8 cellular contexts compared by ENCODE assay signal in the genomic region with DNA sequence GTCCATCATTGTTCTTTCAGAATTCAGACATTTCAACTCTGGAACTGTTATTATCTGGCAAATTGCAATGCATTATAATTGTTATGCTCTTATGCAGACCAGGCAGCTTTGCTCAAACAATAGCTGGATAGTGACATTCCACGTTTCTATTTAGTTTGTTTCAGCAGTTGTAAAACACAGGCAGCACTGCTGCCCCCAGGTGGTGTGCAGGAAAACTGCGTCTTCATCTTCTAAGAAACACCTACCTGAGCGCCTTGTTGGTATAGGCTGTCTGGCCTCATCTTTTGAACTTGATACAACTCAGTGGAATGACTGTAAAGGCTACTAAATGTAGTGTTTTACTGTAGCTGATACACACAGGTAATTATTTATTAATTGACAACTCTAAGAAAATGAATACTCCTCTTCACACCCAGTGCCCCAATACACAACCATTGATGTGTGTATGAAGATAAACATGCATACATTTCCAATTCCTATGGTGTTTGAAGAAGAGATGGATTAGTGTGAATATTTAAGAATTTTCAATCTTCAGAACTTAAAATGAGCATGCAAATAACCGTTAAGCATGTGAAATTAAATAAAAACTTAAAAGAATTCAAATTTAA.
A peak's percentile ranks its signal among the peaks of the same experiment; 100 is the strongest.
DNase-seq lines count a peak whose midpoint lies in the region; ATAC-seq and TF ChIP-seq lines count a peak whose summit lies in the region.

No MANE protein-coding gene starts in this region.

- H3K27ac ChIP-seq in esophagus squamous epithelium (no peak overlapping the region), testis (no peak overlapping the region)

- peaks cover 0 to 6% (median 4%) of the 10 kb centered on the region in 3 donors for H3K4me1 ChIP-seq in esophagus squamous epithelium
- peaks cover 9% of the 10 kb centered on the region for H3K4me1 ChIP-seq in testis

- H3K27me3 Mint-ChIP-seq in activated naive CD4-positive, alpha-beta T cell treated with anti-CD3 and anti-CD28 coated beads for 36 hours (ENCODE audit: low read depth): no peaks in the 10 kb centered on the region
- peaks cover 3% of the 10 kb centered on the region for H3K27me3 Mint-ChIP-seq in T-helper 2 cell treated with Interferon-gamma antibody and Interleukin-4, amounts not matched to agents 5 μg/mL and 100 μg/mL, for 36 hours (ENCODE audit: low read depth)

- WGBS in esophagus squamous epithelium, 2 donors: 35 to 56% methylated on average over 4 of the region's 4 CpGs
- 75% methylated on average over 4 of the region's 4 CpGs for WGBS in testis, 2 donors

- H3K4me3 ChIP-seq in esophagus squamous epithelium: no peak overlapping the region
- H3K4me3 ChIP-seq in testis: no peak overlapping the region
- no peak overlapping the region for H3K4me3 ChIP-seq in MG63

- TF ChIP-seq CTCF in esophagus squamous epithelium (IDR thresholded peaks at IDR 0.05): peak in 5 of 6 experiments; percentile 29 to 47 (median 35)
- TF ChIP-seq CTCF in testis (IDR thresholded peaks at IDR 0.05): peak in 2 of 3 experiments; percentile 40 to 51

- no peaks in the 10 kb centered on the region for H3K9me3 Mint-ChIP-seq in activated naive CD4-positive, alpha-beta T cell treated with anti-CD3 and anti-CD28 coated beads for 36 hours
- no peaks in the 10 kb centered on the region for H3K9me3 Mint-ChIP-seq in T-helper 2 cell treated with Interferon-gamma antibody and Interleukin-4, amounts not matched to agents 5 μg/mL and 100 μg/mL, for 36 hours

- CTCF ChIA-PET in activated naive CD4-positive, alpha-beta T cell treated with anti-CD3 and anti-CD28 coated beads for 36 hours (lab: Charles Lee): interaction anchor here (0.8 to 4.2 kb wide), 10 partner anchors 10 to 43 kb away, joined by 3 to 32 read pairs (median 4); no protein-coding TSS in a partner anchor

- H3K27me3 ChIP-seq in esophagus squamous epithelium: no peaks in the 10 kb centered on the region
- no peaks in the 10 kb centered on the region for H3K27me3 ChIP-seq in testis
- H3K27me3 ChIP-seq in MG63: no peaks in the 10 kb centered on the region

- no peak overlapping the region for H3K27ac Mint-ChIP-seq in activated naive CD4-positive, alpha-beta T cell treated with anti-CD3 and anti-CD28 coated beads for 36 hours
- no peak overlapping the region for H3K27ac Mint-ChIP-seq in T-helper 2 cell treated with Interferon-gamma antibody and Interleukin-4, amounts not matched to agents 5 μg/mL and 100 μg/mL, for 36 hours

- H3K4me1 Mint-ChIP-seq in activated naive CD4-positive, alpha-beta T cell treated with anti-CD3 and anti-CD28 coated beads for 36 hours (ENCODE audit: low read depth): no peaks in the 10 kb centered on the region
- no peaks in the 10 kb centered on the region for H3K4me1 Mint-ChIP-seq in T-helper 2 cell treated with Interferon-gamma antibody and Interleukin-4, amounts not matched to agents 5 μg/mL and 100 μg/mL, for 36 hours (ENCODE audit: low read depth)

- H3K9me3 ChIP-seq in esophagus squamous epithelium (no peaks in the 10 kb centered on the region), testis (no peaks in the 10 kb centered on the region), MG63 (no peaks in the 10 kb centered on the region)

- no peak for ATAC-seq in HG02763 (IDR thresholded peaks at IDR 0.05; ENCODE audit: unreplicated experiment)

- TF ChIP-seq POLR2A in esophagus squamous epithelium (IDR thresholded peaks at IDR 0.05): no peak
- TF ChIP-seq POLR2A in testis (IDR thresholded peaks at IDR 0.05): no peak

- DNase-seq in activated naive CD4-positive, alpha-beta T cell treated with anti-CD3 and anti-CD28 coated beads for 36 hours: peak; percentile 46
- no peak for DNase-seq in activated naive CD4-positive, alpha-beta T cell (lab: John Stamatoyannopoulos, UW)
- DNase-seq in NCI-H1694 treated with DMSO at 0.1 percent for 48 hours (lab: John Stamatoyannopoulos, UW) (peak; percentile 51), esophagus squamous epithelium (lab: John Stamatoyannopoulos, UW) (no peak), testis (no peak), MG63 (no peak)
- no peak for DNase-seq in T-helper 2 cell treated with Interferon-gamma antibody and Interleukin-4, amounts not matched to agents 5 μg/mL and 100 μg/mL, for 36 hours (ENCODE audit: low spot score)

- intact Hi-C loops in activated naive CD4-positive, alpha-beta T cell treated with anti-CD3 and anti-CD28 coated beads for 36 hours (cut with micrococcal nuclease): no loop called here
- intact Hi-C loops in esophagus squamous epithelium (cut with DNase I): no loop called here
- intact Hi-C loops in testis (cut with DNase I; ENCODE audit: low total_unique reads): no loop called here

- H3K36me3 ChIP-seq in esophagus squamous epithelium (no peaks in the 10 kb centered on the region), testis (ENCODE audit: low read depth, missing control alignments) (no peaks in the 10 kb centered on the region), MG63 (no peaks in the 10 kb centered on the region)

- no peaks in the 10 kb centered on the region for H3K36me3 Mint-ChIP-seq in activated naive CD4-positive, alpha-beta T cell treated with anti-CD3 and anti-CD28 coated beads for 36 hours (ENCODE audit: low read depth)
- no peaks in the 10 kb centered on the region for H3K36me3 Mint-ChIP-seq in T-helper 2 cell treated with Interferon-gamma antibody and Interleukin-4, amounts not matched to agents 5 μg/mL and 100 μg/mL, for 36 hours (ENCODE audit: low read depth)

- no peak overlapping the region for H3K4me3 Mint-ChIP-seq in activated naive CD4-positive, alpha-beta T cell treated with anti-CD3 and anti-CD28 coated beads for 36 hours
- H3K4me3 Mint-ChIP-seq in T-helper 2 cell treated with Interferon-gamma antibody and Interleukin-4, amounts not matched to agents 5 μg/mL and 100 μg/mL, for 36 hours: no peak overlapping the region

Comparison
In these comparisons a context has a peak if more than half of its experiments do, and no peak if none do; other contexts are left out.
1. DNase-seq: peak in activated naive CD4-positive, alpha-beta T cell treated with anti-CD3 and anti-CD28 coated beads for 36 hours (single experiment) and NCI-H1694 treated with DMSO at 0.1 percent for 48 hours (single experiment); none in activated naive CD4-positive, alpha-beta T cell (0 of 4), esophagus squamous epithelium (single experiment), testis (single experiment), T-helper 2 cell treated with Interferon-gamma antibody and Interleukin-4, amounts not matched to agents 5 μg/mL and 100 μg/mL, for 36 hours (single experiment) and MG63 (single experiment).